Comparison of ENCODE assay signal across 1 cellular context in the genomic region with DNA sequence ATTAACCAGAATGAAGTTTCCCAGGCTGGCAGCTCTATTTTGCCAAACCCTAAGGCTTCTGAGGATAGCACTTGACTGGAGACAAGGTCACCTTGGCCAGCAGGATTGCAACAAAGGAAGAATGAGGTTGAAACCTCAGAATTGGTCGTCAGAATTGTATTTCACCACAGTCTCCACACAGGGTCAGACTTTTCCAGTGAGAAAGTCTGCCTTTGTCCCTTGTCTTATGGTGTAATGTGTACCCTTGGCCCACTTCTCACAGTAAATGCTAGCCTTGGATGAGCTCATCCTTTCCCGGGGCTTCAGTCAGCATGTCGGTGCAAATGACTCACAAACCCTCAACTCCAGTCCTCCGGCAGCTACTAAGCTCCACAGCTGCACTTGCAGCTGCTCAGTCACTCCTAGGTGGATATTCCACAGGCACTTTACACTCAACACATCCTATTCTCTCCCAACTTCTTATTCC.
TF ChIP-seq lines count a peak whose summit lies in the region.

No MANE protein-coding gene starts in this region.

TF ChIP-seq in HepG2, 621 proteins besides CTCF, POLR2A, EP300 and RAD21 (continued from another document and continues in another):
- TF ChIP-seq, protein P1, sequence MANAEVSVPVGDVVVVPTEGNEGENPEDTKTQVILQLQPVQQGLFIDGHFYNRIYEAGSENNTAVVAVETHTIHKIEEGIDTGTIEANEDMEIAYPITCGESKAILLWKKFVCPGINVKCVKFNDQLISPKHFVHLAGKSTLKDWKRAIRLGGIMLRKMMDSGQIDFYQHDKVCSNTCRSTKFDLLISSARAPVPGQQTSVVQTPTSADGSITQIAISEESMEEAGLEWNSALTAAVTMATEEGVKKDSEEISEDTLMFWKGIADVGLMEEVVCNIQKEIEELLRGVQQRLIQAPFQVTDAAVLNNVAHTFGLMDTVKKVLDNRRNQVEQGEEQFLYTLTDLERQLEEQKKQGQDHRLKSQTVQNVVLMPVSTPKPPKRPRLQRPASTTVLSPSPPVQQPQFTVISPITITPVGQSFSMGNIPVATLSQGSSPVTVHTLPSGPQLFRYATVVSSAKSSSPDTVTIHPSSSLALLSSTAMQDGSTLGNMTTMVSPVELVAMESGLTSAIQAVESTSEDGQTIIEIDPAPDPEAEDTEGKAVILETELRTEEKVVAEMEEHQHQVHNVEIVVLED (CRISPR knock-in tag; IDR thresholded peaks at IDR 0.05; ENCODE audit: borderline replicate concordance), result no peak
- TF ChIP-seq KLF12 (CRISPR knock-in tag; IDR thresholded peaks at IDR 0.05; ENCODE audit: borderline replicate concordance) (no peak), ARNT (IDR thresholded peaks at IDR 0.05) (no peak), IKZF4 (CRISPR knock-in tag; IDR thresholded peaks at IDR 0.05; ENCODE audit: borderline replicate concordance, low read depth, not compliant biosample characterization) (no peak), ZNF12 (CRISPR knock-in tag; IDR thresholded peaks at IDR 0.05) (peak; percentile 61; the same call in 1 of the 2 replicates), MBNL3 (CRISPR knock-in tag; conservative IDR thresholded peaks at IDR 0.05) (no peak), SAFB2 (CRISPR knock-in tag; IDR thresholded peaks at IDR 0.05; ENCODE audit: borderline replicate concordance, low read depth) (no peak), HMG20B (CRISPR knock-in tag; conservative IDR thresholded peaks at IDR 0.05) (0 out of 2 replicates have a peak, but pooled peaks have one; percentile 45), FOSL2 (CRISPR knock-in tag; IDR thresholded peaks at IDR 0.05) (peak; percentile 92), RXRA (CRISPR knock-in tag; IDR thresholded peaks at IDR 0.05) (peak; percentile 91), SKI (IDR thresholded peaks at IDR 0.05; ENCODE audit: partially characterized antibody) (peak; percentile 93), ZSCAN9 (CRISPR knock-in tag; IDR thresholded peaks at IDR 0.05; ENCODE audit: borderline replicate concordance) (peak; percentile 41; the same call in 1 of the 2 replicates), BRD4 (CRISPR knock-in tag; IDR thresholded peaks at IDR 0.05) (no peak), SALL1 (CRISPR knock-in tag; IDR thresholded peaks at IDR 0.05) (peak; percentile 66), PHF20 (CRISPR knock-in tag; IDR thresholded peaks at IDR 0.05) (no peak), ESRRA (CRISPR knock-in tag; IDR thresholded peaks at IDR 0.05; ENCODE audit: low read depth) (peak; percentile 98), ZNF644 (CRISPR knock-in tag; IDR thresholded peaks at IDR 0.05; ENCODE audit: low read depth) (peak; percentile 68), KDM2A (CRISPR knock-in tag; IDR thresholded peaks at IDR 0.05; ENCODE audit: borderline replicate concordance, low read depth) (peak; percentile 65), HOXA3 (CRISPR knock-in tag; IDR thresholded peaks at IDR 0.05) (peak; percentile 67), YEATS4 (CRISPR knock-in tag; IDR thresholded peaks at IDR 0.05; ENCODE audit: borderline replicate concordance) (0 out of 2 replicates have a peak, but pooled peaks have one; percentile 26), ZNF234 (CRISPR knock-in tag; conservative IDR thresholded peaks at IDR 0.05) (no peak), ETV6 (CRISPR knock-in tag; conservative IDR thresholded peaks at IDR 0.05) (no peak), ZNF251 (CRISPR knock-in tag; IDR thresholded peaks at IDR 0.05) (no peak), ZNF670 (CRISPR knock-in tag; IDR thresholded peaks at IDR 0.05; ENCODE audit: borderline replicate concordance) (peak; percentile 65; the same call in 1 of the 2 replicates), ZFAT (CRISPR knock-in tag; conservative IDR thresholded peaks at IDR 0.05) (no peak), AGO2 (optimal IDR thresholded peaks at IDR 0.05; ENCODE audit: low read depth, low read length) (no peak), EEA1 (CRISPR knock-in tag; IDR thresholded peaks at IDR 0.05; ENCODE audit: borderline replicate concordance) (no peak), KLF6 (CRISPR knock-in tag; IDR thresholded peaks at IDR 0.05) (peak; percentile 46; the same call in 1 of the 2 replicates), ZSCAN31 (CRISPR knock-in tag; IDR thresholded peaks at IDR 0.05; ENCODE audit: low read depth) (peak; percentile 71; the same call in 1 of the 2 replicates), ZNF775 (CRISPR knock-in tag; IDR thresholded peaks at IDR 0.05; ENCODE audit: borderline replicate concordance) (no peak), ZSCAN30 (CRISPR knock-in tag; IDR thresholded peaks at IDR 0.05) (no peak), HOXA7 (CRISPR knock-in tag; IDR thresholded peaks at IDR 0.05) (no peak), MATR3 (CRISPR knock-in tag; IDR thresholded peaks at IDR 0.05) (no peak), TSC22D2 (CRISPR knock-in tag; IDR thresholded peaks at IDR 0.05; ENCODE audit: borderline replicate concordance) (no peak), SNAPC2 (CRISPR knock-in tag; IDR thresholded peaks at IDR 0.05) (no peak), TBX2 (CRISPR knock-in tag; IDR thresholded peaks at IDR 0.05; ENCODE audit: borderline replicate concordance) (peak; percentile 60), REL (CRISPR knock-in tag; conservative IDR thresholded peaks at IDR 0.05) (no peak), MEIS2 (CRISPR knock-in tag; IDR thresholded peaks at IDR 0.05) (0 out of 2 replicates have a peak, but pooled peaks have one; percentile 36), ZNF468 (CRISPR knock-in tag; IDR thresholded peaks at IDR 0.05) (no peak), ZNF260 (CRISPR knock-in tag; IDR thresholded peaks at IDR 0.05; ENCODE audit: borderline replicate concordance, low read depth) (no peak)
- TF ChIP-seq, protein P2, sequence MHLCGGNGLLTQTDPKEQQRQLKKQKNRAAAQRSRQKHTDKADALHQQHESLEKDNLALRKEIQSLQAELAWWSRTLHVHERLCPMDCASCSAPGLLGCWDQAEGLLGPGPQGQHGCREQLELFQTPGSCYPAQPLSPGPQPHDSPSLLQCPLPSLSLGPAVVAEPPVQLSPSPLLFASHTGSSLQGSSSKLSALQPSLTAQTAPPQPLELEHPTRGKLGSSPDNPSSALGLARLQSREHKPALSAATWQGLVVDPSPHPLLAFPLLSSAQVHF (CRISPR knock-in tag; IDR thresholded peaks at IDR 0.05), result no peak
- TF ChIP-seq, protein P3, sequence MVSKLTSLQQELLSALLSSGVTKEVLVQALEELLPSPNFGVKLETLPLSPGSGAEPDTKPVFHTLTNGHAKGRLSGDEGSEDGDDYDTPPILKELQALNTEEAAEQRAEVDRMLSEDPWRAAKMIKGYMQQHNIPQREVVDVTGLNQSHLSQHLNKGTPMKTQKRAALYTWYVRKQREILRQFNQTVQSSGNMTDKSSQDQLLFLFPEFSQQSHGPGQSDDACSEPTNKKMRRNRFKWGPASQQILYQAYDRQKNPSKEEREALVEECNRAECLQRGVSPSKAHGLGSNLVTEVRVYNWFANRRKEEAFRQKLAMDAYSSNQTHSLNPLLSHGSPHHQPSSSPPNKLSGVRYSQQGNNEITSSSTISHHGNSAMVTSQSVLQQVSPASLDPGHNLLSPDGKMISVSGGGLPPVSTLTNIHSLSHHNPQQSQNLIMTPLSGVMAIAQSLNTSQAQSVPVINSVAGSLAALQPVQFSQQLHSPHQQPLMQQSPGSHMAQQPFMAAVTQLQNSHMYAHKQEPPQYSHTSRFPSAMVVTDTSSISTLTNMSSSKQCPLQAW (CRISPR knock-in tag; IDR thresholded peaks at IDR 0.05), result peak; percentile 72
- TF ChIP-seq, protein P4, sequence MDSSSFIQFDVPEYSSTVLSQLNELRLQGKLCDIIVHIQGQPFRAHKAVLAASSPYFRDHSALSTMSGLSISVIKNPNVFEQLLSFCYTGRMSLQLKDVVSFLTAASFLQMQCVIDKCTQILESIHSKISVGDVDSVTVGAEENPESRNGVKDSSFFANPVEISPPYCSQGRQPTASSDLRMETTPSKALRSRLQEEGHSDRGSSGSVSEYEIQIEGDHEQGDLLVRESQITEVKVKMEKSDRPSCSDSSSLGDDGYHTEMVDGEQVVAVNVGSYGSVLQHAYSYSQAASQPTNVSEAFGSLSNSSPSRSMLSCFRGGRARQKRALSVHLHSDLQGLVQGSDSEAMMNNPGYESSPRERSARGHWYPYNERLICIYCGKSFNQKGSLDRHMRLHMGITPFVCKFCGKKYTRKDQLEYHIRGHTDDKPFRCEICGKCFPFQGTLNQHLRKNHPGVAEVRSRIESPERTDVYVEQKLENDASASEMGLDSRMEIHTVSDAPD (CRISPR knock-in tag; IDR thresholded peaks at IDR 0.05), result no peak
- TF ChIP-seq, protein P5, sequence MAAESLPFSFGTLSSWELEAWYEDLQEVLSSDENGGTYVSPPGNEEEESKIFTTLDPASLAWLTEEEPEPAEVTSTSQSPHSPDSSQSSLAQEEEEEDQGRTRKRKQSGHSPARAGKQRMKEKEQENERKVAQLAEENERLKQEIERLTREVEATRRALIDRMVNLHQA (CRISPR knock-in tag; IDR thresholded peaks at IDR 0.05), result no peak
- TF ChIP-seq, protein P6, sequence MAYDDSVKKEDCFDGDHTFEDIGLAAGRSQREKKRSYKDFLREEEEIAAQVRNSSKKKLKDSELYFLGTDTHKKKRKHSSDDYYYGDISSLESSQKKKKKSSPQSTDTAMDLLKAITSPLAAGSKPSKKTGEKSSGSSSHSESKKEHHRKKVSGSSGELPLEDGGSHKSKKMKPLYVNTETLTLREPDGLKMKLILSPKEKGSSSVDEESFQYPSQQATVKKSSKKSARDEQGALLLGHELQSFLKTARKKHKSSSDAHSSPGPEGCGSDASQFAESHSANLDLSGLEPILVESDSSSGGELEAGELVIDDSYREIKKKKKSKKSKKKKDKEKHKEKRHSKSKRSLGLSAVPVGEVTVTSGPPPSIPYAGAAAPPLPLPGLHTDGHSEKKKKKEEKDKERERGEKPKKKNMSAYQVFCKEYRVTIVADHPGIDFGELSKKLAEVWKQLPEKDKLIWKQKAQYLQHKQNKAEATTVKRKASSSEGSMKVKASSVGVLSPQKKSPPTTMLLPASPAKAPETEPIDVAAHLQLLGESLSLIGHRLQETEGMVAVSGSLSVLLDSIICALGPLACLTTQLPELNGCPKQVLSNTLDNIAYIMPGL (CRISPR knock-in tag; IDR thresholded peaks at IDR 0.05; ENCODE audit: borderline replicate concordance in 1 of 2, low read depth in 1 of 2), result 0 out of 4 replicates have a peak, but pooled peaks of 1 of the 2 experiments have one; percentile 26
- TF ChIP-seq, protein P7, sequence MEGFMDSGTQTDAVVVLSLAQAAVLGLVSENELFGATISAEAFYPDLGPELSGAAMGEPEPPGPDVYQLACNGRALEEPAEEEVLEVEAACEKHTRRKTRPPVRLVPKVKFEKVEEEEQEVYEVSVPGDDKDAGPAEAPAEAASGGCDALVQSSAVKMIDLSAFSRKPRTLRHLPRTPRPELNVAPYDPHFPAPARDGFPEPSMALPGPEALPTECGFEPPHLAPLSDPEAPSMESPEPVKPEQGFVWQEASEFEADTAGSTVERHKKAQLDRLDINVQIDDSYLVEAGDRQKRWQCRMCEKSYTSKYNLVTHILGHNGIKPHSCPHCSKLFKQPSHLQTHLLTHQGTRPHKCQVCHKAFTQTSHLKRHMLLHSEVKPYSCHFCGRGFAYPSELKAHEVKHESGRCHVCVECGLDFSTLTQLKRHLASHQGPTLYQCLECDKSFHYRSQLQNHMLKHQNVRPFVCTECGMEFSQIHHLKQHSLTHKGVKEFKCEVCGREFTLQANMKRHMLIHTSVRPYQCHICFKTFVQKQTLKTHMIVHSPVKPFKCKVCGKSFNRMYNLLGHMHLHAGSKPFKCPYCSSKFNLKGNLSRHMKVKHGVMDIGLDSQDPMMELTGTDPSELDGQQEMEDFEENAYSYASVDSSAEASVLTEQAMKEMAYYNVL (CRISPR knock-in tag; IDR thresholded peaks at IDR 0.05; ENCODE audit: borderline replicate concordance), result 0 out of 2 replicates have a peak, but pooled peaks have one; percentile 56
- TF ChIP-seq, protein P8, sequence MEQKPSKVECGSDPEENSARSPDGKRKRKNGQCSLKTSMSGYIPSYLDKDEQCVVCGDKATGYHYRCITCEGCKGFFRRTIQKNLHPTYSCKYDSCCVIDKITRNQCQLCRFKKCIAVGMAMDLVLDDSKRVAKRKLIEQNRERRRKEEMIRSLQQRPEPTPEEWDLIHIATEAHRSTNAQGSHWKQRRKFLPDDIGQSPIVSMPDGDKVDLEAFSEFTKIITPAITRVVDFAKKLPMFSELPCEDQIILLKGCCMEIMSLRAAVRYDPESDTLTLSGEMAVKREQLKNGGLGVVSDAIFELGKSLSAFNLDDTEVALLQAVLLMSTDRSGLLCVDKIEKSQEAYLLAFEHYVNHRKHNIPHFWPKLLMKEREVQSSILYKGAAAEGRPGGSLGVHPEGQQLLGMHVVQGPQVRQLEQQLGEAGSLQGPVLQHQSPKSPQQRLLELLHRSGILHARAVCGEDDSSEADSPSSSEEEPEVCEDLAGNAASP (CRISPR knock-in tag; IDR thresholded peaks at IDR 0.05; ENCODE audit: borderline replicate concordance), result peak; percentile 61; the same call in 1 of the 2 replicates
- TF ChIP-seq, protein P9, sequence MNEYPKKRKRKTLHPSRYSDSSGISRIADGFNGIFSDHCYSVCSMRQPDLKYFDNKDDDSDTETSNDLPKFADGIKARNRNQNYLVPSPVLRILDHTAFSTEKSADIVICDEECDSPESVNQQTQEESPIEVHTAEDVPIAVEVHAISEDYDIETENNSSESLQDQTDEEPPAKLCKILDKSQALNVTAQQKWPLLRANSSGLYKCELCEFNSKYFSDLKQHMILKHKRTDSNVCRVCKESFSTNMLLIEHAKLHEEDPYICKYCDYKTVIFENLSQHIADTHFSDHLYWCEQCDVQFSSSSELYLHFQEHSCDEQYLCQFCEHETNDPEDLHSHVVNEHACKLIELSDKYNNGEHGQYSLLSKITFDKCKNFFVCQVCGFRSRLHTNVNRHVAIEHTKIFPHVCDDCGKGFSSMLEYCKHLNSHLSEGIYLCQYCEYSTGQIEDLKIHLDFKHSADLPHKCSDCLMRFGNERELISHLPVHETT (CRISPR knock-in tag; conservative IDR thresholded peaks at IDR 0.05), result no peak
- TF ChIP-seq, protein P10, sequence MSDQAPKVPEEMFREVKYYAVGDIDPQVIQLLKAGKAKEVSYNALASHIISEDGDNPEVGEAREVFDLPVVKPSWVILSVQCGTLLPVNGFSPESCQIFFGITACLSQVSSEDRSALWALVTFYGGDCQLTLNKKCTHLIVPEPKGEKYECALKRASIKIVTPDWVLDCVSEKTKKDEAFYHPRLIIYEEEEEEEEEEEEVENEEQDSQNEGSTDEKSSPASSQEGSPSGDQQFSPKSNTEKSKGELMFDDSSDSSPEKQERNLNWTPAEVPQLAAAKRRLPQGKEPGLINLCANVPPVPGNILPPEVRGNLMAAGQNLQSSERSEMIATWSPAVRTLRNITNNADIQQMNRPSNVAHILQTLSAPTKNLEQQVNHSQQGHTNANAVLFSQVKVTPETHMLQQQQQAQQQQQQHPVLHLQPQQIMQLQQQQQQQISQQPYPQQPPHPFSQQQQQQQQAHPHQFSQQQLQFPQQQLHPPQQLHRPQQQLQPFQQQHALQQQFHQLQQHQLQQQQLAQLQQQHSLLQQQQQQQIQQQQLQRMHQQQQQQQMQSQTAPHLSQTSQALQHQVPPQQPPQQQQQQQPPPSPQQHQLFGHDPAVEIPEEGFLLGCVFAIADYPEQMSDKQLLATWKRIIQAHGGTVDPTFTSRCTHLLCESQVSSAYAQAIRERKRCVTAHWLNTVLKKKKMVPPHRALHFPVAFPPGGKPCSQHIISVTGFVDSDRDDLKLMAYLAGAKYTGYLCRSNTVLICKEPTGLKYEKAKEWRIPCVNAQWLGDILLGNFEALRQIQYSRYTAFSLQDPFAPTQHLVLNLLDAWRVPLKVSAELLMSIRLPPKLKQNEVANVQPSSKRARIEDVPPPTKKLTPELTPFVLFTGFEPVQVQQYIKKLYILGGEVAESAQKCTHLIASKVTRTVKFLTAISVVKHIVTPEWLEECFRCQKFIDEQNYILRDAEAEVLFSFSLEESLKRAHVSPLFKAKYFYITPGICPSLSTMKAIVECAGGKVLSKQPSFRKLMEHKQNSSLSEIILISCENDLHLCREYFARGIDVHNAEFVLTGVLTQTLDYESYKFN (CRISPR knock-in tag; conservative IDR thresholded peaks at IDR 0.05), result peak; percentile 56; the same call in 1 of the 2 replicates
